8 cellular contexts compared by ENCODE assay signal in genomic region chr11:131991606-131992005, GRCh38.
"Had no signal": no experiment of that assay in that cellular context is flagged by ENCODE, and none has a peak within 500 bp of the region (broad histone marks: within the 10 kb centered on the region; RNA-seq: fewer than 3 reads in every experiment).

No MANE protein-coding gene starts in this region.

- ATAC-seq: HCT116, HepG2 had no signal

- H3K4me3 ChIP-seq: GM23248, HAP-1 had no signal

- H3K4me1 ChIP-seq: HAP-1 had no signal

- H3K36me3 ChIP-seq: HAP-1 had no signal

- H3K9me3 ChIP-seq: HAP-1 had no signal

- FAIRE-seq: HepG2 had no signal

- H2AFZ ChIP-seq: GM23248 had no signal

- H3K27ac ChIP-seq: GM23248, HL-60 had no signal

- DNase-seq: GM23248, GOT3, H7, HFFc6 had no signal
